8 cellular contexts compared by ENCODE assay signal in genomic region chr14:101235042-101235871, GRCh38.
DNase-seq lines count a peak whose midpoint lies in the region; ATAC-seq and TF ChIP-seq lines count a peak whose summit lies in the region.

No MANE protein-coding gene starts in this region.

- WGBS in hepatocyte (ENCODE audit: low lambda C conversion rate, missing lambda C conversion rate), result 83% methylated on average over 20 of the region's 21 CpGs

- peak; percentile 71 for DNase-seq in activated CD8-positive, alpha-beta memory T cell treated with anti-CD3 and anti-CD28 coated beads, Interleukin-2, amount 50 U/mL, for 48 hours
- no peak for DNase-seq in activated CD8-positive, alpha-beta memory T cell treated with anti-CD3 and anti-CD28 coated beads, Interleukin-2, amount 50 U/mL, for 4 hours
- peak; percentile 57 for DNase-seq in NCI-H1092 (lab: John Stamatoyannopoulos, UW)
- peak; percentile 55 for DNase-seq in activated naive CD8-positive, alpha-beta T cell treated with anti-CD3 and anti-CD28 coated beads, Interleukin-2, amount 50 U/mL, for 24 hours
- peak; percentile 83 for DNase-seq in hepatocyte (ENCODE audit: low spot score)
- DNase-seq in stimulated activated CD4-positive, alpha-beta T cell treated with anti-CD3 and anti-CD28 coated beads, Interleukin-12 subunit alpha, Interleukin-12 subunit beta, amount 100 ng/mL, for 48 hours (ENCODE audit: low read depth in 2 of 3, low spot score in 1 of 3), result peak; percentile 8 to 32 (median 30)
- DNase-seq in T-helper 9 cell, result no peak

- peaks cover 25% of the 10 kb centered on the region for H3K4me1 ChIP-seq in hepatocyte (ENCODE audit: insufficient read depth)

- peak; percentile 67 for TF ChIP-seq CTCF in hepatocyte (IDR thresholded peaks at IDR 0.05; ENCODE audit: poor library complexity)

- no peaks in the 10 kb centered on the region for H4K20me1 ChIP-seq in hepatocyte (ENCODE audit: insufficient read depth, poor library complexity, severe bottlenecking)

- no peak overlapping the region for H3K27ac Mint-ChIP-seq in activated naive CD8-positive, alpha-beta T cell treated with anti-CD3 and anti-CD28 coated beads, Interleukin-2, amount 50 U/mL, for 24 hours

- H3K27ac ChIP-seq in hepatocyte, result no peak overlapping the region

- H3K27me3 ChIP-seq in hepatocyte, result no peaks in the 10 kb centered on the region

- H2AFZ ChIP-seq in hepatocyte, result no peak overlapping the region

- H3K9me2 ChIP-seq in hepatocyte (replicated peaks; ENCODE audit: insufficient read depth), result no peaks in the 10 kb centered on the region

- H3K4me1 Mint-ChIP-seq in activated naive CD8-positive, alpha-beta T cell treated with anti-CD3 and anti-CD28 coated beads, Interleukin-2, amount 50 U/mL, for 24 hours, result no peaks in the 10 kb centered on the region

- no peaks in the 10 kb centered on the region for H3K36me3 Mint-ChIP-seq in activated naive CD8-positive, alpha-beta T cell treated with anti-CD3 and anti-CD28 coated beads, Interleukin-2, amount 50 U/mL, for 24 hours (ENCODE audit: low read depth)

- H3K79me2 ChIP-seq in hepatocyte, result no peaks in the 10 kb centered on the region

- H3K4me3 ChIP-seq in hepatocyte, result no peak overlapping the region

- H3K4me3 Mint-ChIP-seq in activated naive CD8-positive, alpha-beta T cell treated with anti-CD3 and anti-CD28 coated beads, Interleukin-2, amount 50 U/mL, for 24 hours, result no peak overlapping the region

- no peaks in the 10 kb centered on the region for H3K9me3 Mint-ChIP-seq in activated naive CD8-positive, alpha-beta T cell treated with anti-CD3 and anti-CD28 coated beads, Interleukin-2, amount 50 U/mL, for 24 hours

- peaks cover 4% of the 10 kb centered on the region for H3K27me3 Mint-ChIP-seq in activated naive CD8-positive, alpha-beta T cell treated with anti-CD3 and anti-CD28 coated beads, Interleukin-2, amount 50 U/mL, for 24 hours

- H3K4me2 ChIP-seq in hepatocyte, result no peak overlapping the region

- no peaks in the 10 kb centered on the region for H3K9me3 ChIP-seq in hepatocyte (ENCODE audit: low read depth)

- no peaks in the 10 kb centered on the region for H3K36me3 ChIP-seq in hepatocyte (replicated peaks; ENCODE audit: insufficient read depth, low read depth)

- ATAC-seq in activated naive CD8-positive, alpha-beta T cell treated with anti-CD3 and anti-CD28 coated beads, Interleukin-2, amount 50 U/mL, for 24 hours, result peak; percentile 59
- no peak for ATAC-seq in HG02885 (IDR thresholded peaks at IDR 0.05; ENCODE audit: poor library complexity, unreplicated experiment)

Comparison
In these comparisons a context has a peak if more than half of its experiments do, and no peak if none do; other contexts are left out.
1. DNase-seq: peak in activated CD8-positive, alpha-beta memory T cell treated with anti-CD3 and anti-CD28 coated beads, Interleukin-2, amount 50 U/mL, for 48 hours (single experiment), NCI-H1092 (single experiment), activated naive CD8-positive, alpha-beta T cell treated with anti-CD3 and anti-CD28 coated beads, Interleukin-2, amount 50 U/mL, for 24 hours (single experiment), hepatocyte (single experiment) and stimulated activated CD4-positive, alpha-beta T cell treated with anti-CD3 and anti-CD28 coated beads, Interleukin-12 subunit alpha, Interleukin-12 subunit beta, amount 100 ng/mL, for 48 hours (3 of 3); none in activated CD8-positive, alpha-beta memory T cell treated with anti-CD3 and anti-CD28 coated beads, Interleukin-2, amount 50 U/mL, for 4 hours (single experiment) and T-helper 9 cell (single experiment).